In the genomic region with DNA sequence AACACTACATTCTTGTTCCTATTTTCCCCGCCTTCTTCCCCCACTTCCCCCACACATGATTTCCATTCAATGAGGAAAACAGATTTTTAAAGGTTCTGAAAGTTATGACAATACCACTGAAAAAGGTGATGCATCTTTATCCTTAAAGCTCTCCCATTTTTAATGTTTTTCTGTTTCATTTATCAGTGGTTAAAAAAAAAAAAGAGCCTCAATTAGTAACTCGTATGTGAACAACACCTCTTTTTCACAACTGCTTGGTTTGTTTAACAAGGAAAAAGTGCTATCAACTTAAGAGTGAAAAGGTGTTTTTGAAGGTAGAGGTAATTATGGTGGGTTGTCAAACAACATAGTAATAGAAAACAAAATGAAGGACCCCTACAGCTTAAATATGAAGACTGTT, we compare ENCODE assay signal across 22 cellular contexts.
"Had no signal": no experiment of that assay in that cellular context is flagged by ENCODE, and none has a peak within 500 bp of the region (broad histone marks: within the 10 kb centered on the region; RNA-seq: fewer than 3 reads in every experiment).

No MANE protein-coding gene starts in this region.

- H3K4me1 Mint-ChIP-seq: brain had no signal

- H3K9me3 Mint-ChIP-seq: activated CD4-positive, alpha-beta memory T cell treated with anti-CD3 and anti-CD28 coated beads for 36 hours; activated T-helper 2 cell treated with anti-CD3 and anti-CD28 coated beads, Interferon-gamma antibody, Interleukin-2, Interleukin-4, amounts not matched to agents 10 μg/mL and 5 μg/mL and 100 μg/mL, durations not matched to agents 14 hours and 24 hours and 36 hours; brain; central memory CD8-positive, alpha-beta T cell; T-cell had no signal

- H3K36me3 Mint-ChIP-seq: activated CD4-positive, alpha-beta memory T cell treated with anti-CD3 and anti-CD28 coated beads for 36 hours; brain; T-cell had no signal

- H3K4me3 Mint-ChIP-seq: activated CD4-positive, alpha-beta memory T cell treated with anti-CD3 and anti-CD28 coated beads for 36 hours; activated CD4-positive, alpha-beta T cell treated with anti-CD3 and anti-CD28 coated beads, Interleukin-2, amount 10 ng/mL, durations not matched to agents 7 days and 5 days; brain; central memory CD8-positive, alpha-beta T cell; T-cell had no signal

- ATAC-seq: T-cell had no signal

- H3K27ac Mint-ChIP-seq: activated CD4-positive, alpha-beta memory T cell treated with anti-CD3 and anti-CD28 coated beads for 36 hours; activated CD4-positive, alpha-beta T cell treated with anti-CD3 and anti-CD28 coated beads, Interleukin-2, amount 10 ng/mL, durations not matched to agents 7 days and 5 days; activated T-helper 2 cell treated with anti-CD3 and anti-CD28 coated beads, Interferon-gamma antibody, Interleukin-2, Interleukin-4, amounts not matched to agents 10 μg/mL and 5 μg/mL and 100 μg/mL, durations not matched to agents 14 hours and 24 hours and 36 hours; brain; T-cell had no signal

- DNase-seq: activated CD4-positive, alpha-beta memory T cell treated with anti-CD3 and anti-CD28 coated beads for 36 hours; activated CD4-positive, alpha-beta T cell treated with anti-CD3 and anti-CD28 coated beads, Interleukin-2, amount 10 ng/mL, durations not matched to agents 7 days and 5 days; activated CD4-positive, CD25-positive, alpha-beta regulatory T cell; activated CD8-positive, alpha-beta memory T cell treated with anti-CD3 and anti-CD28 coated beads, Interleukin-2, amount 50 U/mL, for 4 hours; activated gamma-delta T cell treated with Interleukin-2 at 50 U/mL for 16 hours; activated T-cell treated with anti-CD3 and anti-CD28 coated beads, Interleukin-2, amount 50 U/mL, for 1 hour; amygdala; IMR-90; Kasumi-1; KBM-7; NCI-H1105 treated with DMSO at 0.1 percent for 48 hours; NCI-H1436 treated with DMSO at 0.1 percent for 48 hours; NCI-H187; NCI-H2081; NCI-H446; NCI-H524; PC-9; T-cell; T-helper 2 cell had no signal

- H3K27me3 Mint-ChIP-seq: activated CD4-positive, alpha-beta T cell treated with anti-CD3 and anti-CD28 coated beads, Interleukin-2, amount 10 ng/mL, durations not matched to agents 7 days and 5 days; T-cell had no signal
